In genomic region chr19:36116344-36116637, GRCh38 we compare ENCODE assay signal across 10 cellular contexts. TPM values are rescaled to one million over a fixed set of nuclear protein-coding genes. Genes with fewer than 3 reads are reported as not detected.
DNase-seq lines count a peak whose midpoint lies in the region; ATAC-seq and TF ChIP-seq lines count a peak whose summit lies in the region.
"Had no signal": no experiment of that assay in that cellular context is flagged by ENCODE, and none has a peak within 500 bp of the region (broad histone marks: within the 10 kb centered on the region; RNA-seq: fewer than 3 reads in every experiment).

No MANE protein-coding gene starts in this region.

- H3K27ac ChIP-seq in left lung (peak overlapping the region in 1 of 2 donors; percentile 94), tibial nerve (peak overlapping the region in 3 of 4 donors; percentile 83 to 95 (median 94))

- TF ChIP-seq POLR2A in tibial nerve (IDR thresholded peaks at IDR 0.05), result no peak

- H3K9me3 ChIP-seq in adipocyte (ENCODE audit: control insufficient read depth, low read length) (no peaks in the 10 kb centered on the region), left lung (no peaks in the 10 kb centered on the region), tibial nerve (no peaks in the 10 kb centered on the region)

- peak overlapping the region; percentile 99 for H3K4me3 Mint-ChIP-seq in activated naive CD4-positive, alpha-beta T cell treated with anti-CD3 and anti-CD28 coated beads for 36 hours

- peaks cover 33% of the 10 kb centered on the region for H3K4me1 Mint-ChIP-seq in activated naive CD4-positive, alpha-beta T cell treated with anti-CD3 and anti-CD28 coated beads for 36 hours (ENCODE audit: low read depth)

- H3K36me3 ChIP-seq in adipocyte (ENCODE audit: control insufficient read depth, insufficient read depth, low read length, severe bottlenecking) (peaks cover 31% of the 10 kb centered on the region), left lung (peaks cover 0 to 57% of the 10 kb centered on the region in 2 donors), tibial nerve (peaks cover 0 to 72% (median 3%) of the 10 kb centered on the region in 3 donors)

- no peak for TF ChIP-seq EP300 in tibial nerve (IDR thresholded peaks at IDR 0.05)

- peak overlapping the region; percentile 85 for H3K4me3 ChIP-seq in adipocyte (ENCODE audit: low read length)
- H3K4me3 ChIP-seq in left lung, result peak overlapping the region; percentile 77 to 78
- peak overlapping the region in 2 of 4 donors; percentile 59 to 91 for H3K4me3 ChIP-seq in tibial nerve

- DNase-seq in activated naive CD4-positive, alpha-beta T cell treated with anti-CD3 and anti-CD28 coated beads for 36 hours, result no peak
- no peak for DNase-seq in activated naive CD4-positive, alpha-beta T cell treated with anti-CD3 and anti-CD28 coated beads, Interleukin-2, amount 50 U/mL, for 16 hours
- DNase-seq in adipocyte (ENCODE audit: low read depth), result no peak
- DNase-seq in left lung, result no peak
- DNase-seq in tibial nerve (ENCODE audit: low spot score in 2 of 2), result no peak
- no peak for DNase-seq in midbrain (lab: John Stamatoyannopoulos, UW)
- DNase-seq in activated CD4-positive, alpha-beta T cell treated with anti-CD3 and anti-CD28 coated beads for 48 hours, result no peak
- DNase-seq: DMS79 treated with DMSO at 0.1 percent for 48 hours had no signal

- no peak for TF ChIP-seq CTCF in left lung (IDR thresholded peaks at IDR 0.05)
- TF ChIP-seq CTCF in tibial nerve (IDR thresholded peaks at IDR 0.05), result no peak

- H3K9me3 Mint-ChIP-seq in activated naive CD4-positive, alpha-beta T cell treated with anti-CD3 and anti-CD28 coated beads for 36 hours, result no peaks in the 10 kb centered on the region

- ATAC-seq in left lung, result no peak
- ATAC-seq in HG02588 (IDR thresholded peaks at IDR 0.05; ENCODE audit: unreplicated experiment), result no peak

- WGBS in tibial nerve, 2 donors, result 64 to 82% methylated on average over 1 of the region's 1 CpG

- peaks cover 27% of the 10 kb centered on the region for H3K36me3 Mint-ChIP-seq in activated naive CD4-positive, alpha-beta T cell treated with anti-CD3 and anti-CD28 coated beads for 36 hours (ENCODE audit: low read depth)

- H3K27me3 Mint-ChIP-seq in activated naive CD4-positive, alpha-beta T cell treated with anti-CD3 and anti-CD28 coated beads for 36 hours (ENCODE audit: low read depth), result no peaks in the 10 kb centered on the region

- peak overlapping the region; percentile 83 for H3K9ac ChIP-seq in adipocyte (ENCODE audit: low read length)

- H3K4me1 ChIP-seq in adipocyte (ENCODE audit: control insufficient read depth, insufficient read depth, low read length) (peaks cover 15% of the 10 kb centered on the region), left lung (peaks cover 12 to 35% of the 10 kb centered on the region in 2 donors), tibial nerve (peaks cover 0 to 59% (median 21%) of the 10 kb centered on the region in 4 donors)

- H3K27me3 ChIP-seq in adipocyte (replicated peaks; ENCODE audit: control insufficient read depth, insufficient read depth, low read length) (no peaks in the 10 kb centered on the region), left lung (no peaks in the 10 kb centered on the region), tibial nerve (no peaks in the 10 kb centered on the region)

- CTCF ChIA-PET in activated naive CD4-positive, alpha-beta T cell treated with anti-CD3 and anti-CD28 coated beads for 36 hours (lab: Charles Lee), result interaction anchor here (1.2 kb wide), 1 partner anchor 12 kb away, joined by 3 read pairs; no protein-coding TSS in a partner anchor

- peak overlapping the region; percentile 87 for H3K27ac Mint-ChIP-seq in activated naive CD4-positive, alpha-beta T cell treated with anti-CD3 and anti-CD28 coated beads for 36 hours

- intact Hi-C loops in activated naive CD4-positive, alpha-beta T cell treated with anti-CD3 and anti-CD28 coated beads for 36 hours (cut with micrococcal nuclease), result loop anchor here (10.0 kb wide), 2 partner anchors 401 to 659 kb away; partner anchors contain the start of genes KMT2B and ZNF850
- intact Hi-C loops in left lung (cut with DNase I), result no loop called here

RNA-seq across cellular contexts. Expression of gene TBCB, which starts 1.0 kb away (rescaled TPM):
- total RNA-seq in activated naive CD4-positive, alpha-beta T cell treated with anti-CD3 and anti-CD28 coated beads for 36 hours, result 100 to 1,000 TPM; 104 to 105 TPM
- total RNA-seq in left lung (100 to 1,000 TPM; 116 to 130 TPM), tibial nerve (100 to 1,000 TPM; 183 to 254 (median 225) TPM)

RNA-seq across cellular contexts. Expression of gene POLR2I, which starts 1.6 kb away (rescaled TPM):
- total RNA-seq in activated naive CD4-positive, alpha-beta T cell treated with anti-CD3 and anti-CD28 coated beads for 36 hours, result 10 to 100 TPM; 86.8 to 87.4 TPM
- total RNA-seq in left lung (10 to 100 TPM; 43.7 to 51.7 TPM), tibial nerve (10 to 100 TPM; 54.2 to 98.4 (median 77.4) TPM)

RNA-seq across cellular contexts. Expression of gene OVOL3, which starts 5.3 kb away (rescaled TPM):
- total RNA-seq in activated naive CD4-positive, alpha-beta T cell treated with anti-CD3 and anti-CD28 coated beads for 36 hours, result not detected
- not detected for total RNA-seq in left lung
- not detected for total RNA-seq in tibial nerve
- total RNA-seq: left colon had no signal

RNA-seq across cellular contexts. Expression of gene CAPNS1, which starts 23.6 kb away (rescaled TPM):
- total RNA-seq in activated naive CD4-positive, alpha-beta T cell treated with anti-CD3 and anti-CD28 coated beads for 36 hours, result 100 to 1,000 TPM; 301 to 307 TPM
- total RNA-seq in left lung, result 100 to 1,000 TPM; 688 to 720 TPM
- total RNA-seq in tibial nerve, result 100 to 1,000 TPM; 179 to 235 (median 213) TPM

RNA-seq across cellular contexts. Expression of gene COX7A1, which starts 36.0 kb away (rescaled TPM):
- total RNA-seq in activated naive CD4-positive, alpha-beta T cell treated with anti-CD3 and anti-CD28 coated beads for 36 hours, result not detected
- total RNA-seq in left lung (10 to 100 TPM; 47.1 to 64.9 TPM), tibial nerve (10 to 100 TPM; 18.4 to 73.9 (median 35.5) TPM)
